ENCODE assay signal across 1 cellular context in genomic region chr13:28730762-28731161, GRCh38.
TF ChIP-seq lines count a peak whose summit lies in the region.

No MANE protein-coding gene starts in this region.

TF ChIP-seq in HEK293, 187 proteins besides CTCF, POLR2A, EP300 and RAD21 (continued from another document):
- TF ChIP-seq ZNF692 (tag by site-specific recombination; IDR thresholded peaks at IDR 0.05) = peak; percentile 53; the same call in 1 of the 2 replicates
- TF ChIP-seq PRDM4 (tag by site-specific recombination; IDR thresholded peaks at IDR 0.05) = no peak
- no peak for TF ChIP-seq ZNF707 (tag by site-specific recombination; IDR thresholded peaks at IDR 0.05)
- no peak for TF ChIP-seq RBAK (tag by site-specific recombination; IDR thresholded peaks at IDR 0.05)
- TF ChIP-seq ZNF561 (tag by site-specific recombination; IDR thresholded peaks at IDR 0.05; ENCODE audit: borderline replicate concordance) = no peak
- TF ChIP-seq ZNF148 (tag by site-specific recombination; IDR thresholded peaks at IDR 0.05; ENCODE audit: borderline replicate concordance) = no peak
- TF ChIP-seq ZSCAN4 (tag by site-specific recombination; IDR thresholded peaks at IDR 0.05) = no peak
- TF ChIP-seq ZFHX2 (tag by site-specific recombination; conservative IDR thresholded peaks at IDR 0.05) = no peak
- no peak for TF ChIP-seq ZSCAN16 (tag by site-specific recombination; IDR thresholded peaks at IDR 0.05)
- TF ChIP-seq ZNF23 (tag by site-specific recombination; IDR thresholded peaks at IDR 0.05; ENCODE audit: borderline replicate concordance) = no peak
- no peak for TF ChIP-seq ZBTB1 (tag by site-specific recombination; IDR thresholded peaks at IDR 0.05)
- no peak for TF ChIP-seq ZFP41 (tag by site-specific recombination; IDR thresholded peaks at IDR 0.05; ENCODE audit: borderline replicate concordance)
- no peak for TF ChIP-seq SP2 (tag by site-specific recombination; IDR thresholded peaks at IDR 0.05)
